ENCODE assay signal across 23 cellular contexts in genomic region chr2:179270689-179271088, GRCh38. TPM values are rescaled to one million over a fixed set of nuclear protein-coding genes. Genes with fewer than 3 reads are reported as not detected.
DNase-seq lines count a peak whose midpoint lies in the region; ATAC-seq, FAIRE-seq and TF ChIP-seq lines count a peak whose summit lies in the region.
"Had no signal": no experiment of that assay in that cellular context is flagged by ENCODE, and none has a peak within 500 bp of the region (broad histone marks: within the 10 kb centered on the region; RNA-seq: fewer than 3 reads in every experiment).

No MANE protein-coding gene starts in this region.

- H4K91ac ChIP-seq in trophoblast cell (ENCODE audit: low read depth, low read length): no peak overlapping the region

- FAIRE-seq in astrocyte (lab: Jason Lieb, UNC): peak; percentile 34
- FAIRE-seq: D721Med, HTR-8/SVneo had no signal

- H3K4me2 ChIP-seq in astrocyte (ENCODE audit: low read length) (no peak overlapping the region), trophoblast cell (ENCODE audit: low read length) (no peak overlapping the region)
- H3K4me2 ChIP-seq: GM23338, KMS-11 had no signal

- no peak overlapping the region for H3K18ac ChIP-seq in trophoblast cell (ENCODE audit: low read length)

- H3K79me1 ChIP-seq in trophoblast cell (ENCODE audit: low read length): peaks cover 10% of the 10 kb centered on the region

- H4K12ac ChIP-seq in trophoblast cell (ENCODE audit: low read depth, low read length): no peak overlapping the region

- H3K14ac ChIP-seq in trophoblast cell (ENCODE audit: low read length): peak overlapping the region; percentile 66

- peak overlapping the region; percentile 74 for H2AK5ac ChIP-seq in trophoblast cell (ENCODE audit: low read length)

- no peaks in the 10 kb centered on the region for H3K36me3 ChIP-seq in left ventricle myocardium inferior
- H3K36me3 ChIP-seq in astrocyte (ENCODE audit: insufficient read depth, low read length): no peaks in the 10 kb centered on the region
- H3K36me3 ChIP-seq in trophoblast cell (ENCODE audit: control insufficient read depth in 1 of 2, insufficient read depth in 2 of 2, low read length in 2 of 2): no peaks in the 10 kb centered on the region
- no peaks in the 10 kb centered on the region for H3K36me3 ChIP-seq in gastroesophageal sphincter
- H3K36me3 ChIP-seq: HAP-1 had no signal

- H3K27ac Mint-ChIP-seq in astrocyte (ENCODE audit: unreplicated experiment): no peak overlapping the region
- H3K27ac Mint-ChIP-seq: GM23338 had no signal

- no peak for TF ChIP-seq EP300 in gastroesophageal sphincter (IDR thresholded peaks at IDR 0.05)

- H3K9ac ChIP-seq in astrocyte (ENCODE audit: low read length) (no peak overlapping the region), trophoblast cell (ENCODE audit: low read length) (no peak overlapping the region)
- H3K9ac ChIP-seq: KMS-11 had no signal

- TF ChIP-seq POLR2A in gastroesophageal sphincter (IDR thresholded peaks at IDR 0.05): no peak

- no peak overlapping the region for H3K4me3 ChIP-seq in left ventricle myocardium inferior
- H3K4me3 ChIP-seq in astrocyte (ENCODE audit: insufficient read depth, low read depth, low read length): no peak overlapping the region
- no peak overlapping the region for H3K4me3 ChIP-seq in trophoblast cell (ENCODE audit: low read depth, low read length)
- no peak overlapping the region for H3K4me3 ChIP-seq in gastroesophageal sphincter
- H3K4me3 ChIP-seq: GM23338, HAP-1 had no signal

- peak overlapping the region; percentile 94 for H2BK12ac ChIP-seq in trophoblast cell (ENCODE audit: low read length)

- no peaks in the 10 kb centered on the region for H3K36me3 Mint-ChIP-seq in astrocyte (ENCODE audit: low read depth, unreplicated experiment)

- no peaks in the 10 kb centered on the region for H3K27me3 Mint-ChIP-seq in astrocyte (ENCODE audit: low read depth, unreplicated experiment)

- peak overlapping the region; percentile 80 for H2BK120ac ChIP-seq in trophoblast cell (ENCODE audit: insufficient read depth, low read length, poor library complexity)

- no peak for DNase-seq in left ventricle myocardium inferior
- DNase-seq in left ventricle myocardium superior: no peak
- DNase-seq in astrocyte (ENCODE audit: low read depth): no peak
- DNase-seq in trophoblast cell: no peak
- DNase-seq in NCI-H1694 (lab: John Stamatoyannopoulos, UW): no peak
- no peak for DNase-seq in central memory CD4-positive, alpha-beta T cell
- DNase-seq: 8988T, IMR-90, NCI-H1048, NCI-H1694 treated with DMSO at 0.1 percent for 48 hours, NCI-H2081, NCI-H226, NCI-H510A, SHP77 had no signal

- H3K4ac ChIP-seq in trophoblast cell (ENCODE audit: low read depth, low read length): no peak overlapping the region

- peak overlapping the region; percentile 21 for H2BK5ac ChIP-seq in trophoblast cell (ENCODE audit: low read depth, low read length, poor library complexity)

- H4K20me1 ChIP-seq in astrocyte (ENCODE audit: insufficient read depth, low read length): no peaks in the 10 kb centered on the region

- H3K79me2 ChIP-seq in astrocyte (ENCODE audit: insufficient read depth, low read length) (no peaks in the 10 kb centered on the region), trophoblast cell (ENCODE audit: control insufficient read depth, insufficient read depth, low read length, poor library complexity) (peaks cover 1% of the 10 kb centered on the region)

- ATAC-seq in left ventricle myocardium superior (no peak), GM18861 (IDR thresholded peaks at IDR 0.05; ENCODE audit: unreplicated experiment) (no peak), gastroesophageal sphincter (no peak)
- ATAC-seq: GM23338, Panc1 had no signal

- no peak overlapping the region for H3K23ac ChIP-seq in trophoblast cell (ENCODE audit: low read length)

- TF ChIP-seq CTCF in left ventricle myocardium inferior (IDR thresholded peaks at IDR 0.05; ENCODE audit: borderline replicate concordance) (no peak), astrocyte (IDR thresholded peaks at IDR 0.05; ENCODE audit: insufficient read depth, low read depth, low read length) (no peak), gastroesophageal sphincter (IDR thresholded peaks at IDR 0.05) (no peak)

- peaks cover 21% of the 10 kb centered on the region for H3K4me1 Mint-ChIP-seq in astrocyte (ENCODE audit: low read depth, unreplicated experiment)

- peak overlapping the region; percentile 79 for H3K27ac ChIP-seq in left ventricle myocardium inferior (replicated peaks)
- H3K27ac ChIP-seq in astrocyte (ENCODE audit: low read depth, low read length): no peak overlapping the region
- no peak overlapping the region for H3K27ac ChIP-seq in trophoblast cell (ENCODE audit: low read depth, low read length)
- H3K27ac ChIP-seq in gastroesophageal sphincter: peak overlapping the region in 2 of 4 donors; percentile 8 to 20
- H3K27ac ChIP-seq: KMS-11, RWPE1 had no signal

- no peak overlapping the region for H4K8ac ChIP-seq in trophoblast cell (ENCODE audit: low read depth, low read length)

- intact Hi-C loops in left ventricle myocardium inferior (cut with micrococcal nuclease): no loop called here
- intact Hi-C loops in left ventricle myocardium superior (cut with micrococcal nuclease): no loop called here

- H3K4me1 ChIP-seq in left ventricle myocardium inferior (peaks cover 14% of the 10 kb centered on the region), astrocyte (ENCODE audit: insufficient read depth, low read length) (peaks cover 12% of the 10 kb centered on the region), trophoblast cell (ENCODE audit: control insufficient read depth in 1 of 2, insufficient read depth in 2 of 2, low read length in 2 of 2) (peaks cover 4 to 8% of the 10 kb centered on the region in 2 experiments), gastroesophageal sphincter (peaks cover 6 to 32% (median 9%) of the 10 kb centered on the region in 3 donors)
- H3K4me1 ChIP-seq: HAP-1 had no signal

- H3K27me3 ChIP-seq in left ventricle myocardium inferior (ENCODE audit: low read depth) (no peaks in the 10 kb centered on the region), astrocyte (ENCODE audit: insufficient read depth, low read length) (no peaks in the 10 kb centered on the region), trophoblast cell (ENCODE audit: insufficient read depth, low read length) (no peaks in the 10 kb centered on the region), gastroesophageal sphincter (no peaks in the 10 kb centered on the region)

- no CpG with 5 or more reads among the region's 2 CpGs for WGBS in trophoblast cell (ENCODE audit: extremely low coverage, insufficient coverage, insufficient read length)
- WGBS in gastroesophageal sphincter (ENCODE audit: low coverage in 1 of 2), 2 donors: 94 to 100% methylated on average over 1 to 2 of the region's 2 CpGs

- H3K9me3 Mint-ChIP-seq in astrocyte (ENCODE audit: unreplicated experiment): no peaks in the 10 kb centered on the region
- H3K9me3 Mint-ChIP-seq: GM23338 had no signal

- no peaks in the 10 kb centered on the region for H3K9me3 ChIP-seq in left ventricle myocardium inferior (replicated peaks)
- no peaks in the 10 kb centered on the region for H3K9me3 ChIP-seq in astrocyte (ENCODE audit: insufficient read depth, low read depth, low read length)
- no peaks in the 10 kb centered on the region for H3K9me3 ChIP-seq in trophoblast cell (ENCODE audit: insufficient read depth, low read depth, low read length)
- no peaks in the 10 kb centered on the region for H3K9me3 ChIP-seq in gastroesophageal sphincter
- H3K9me3 ChIP-seq: HAP-1 had no signal

- no peak overlapping the region for H3K4me3 Mint-ChIP-seq in astrocyte (ENCODE audit: unreplicated experiment)
- H3K4me3 Mint-ChIP-seq: GM23338 had no signal

- no peak overlapping the region for H2AFZ ChIP-seq in astrocyte (ENCODE audit: low read depth, low read length)
- no peak overlapping the region for H2AFZ ChIP-seq in trophoblast cell (ENCODE audit: insufficient read depth, low read length, poor library complexity)
- H2AFZ ChIP-seq: GM23338 had no signal

RNA-seq across cellular contexts. Expression of gene SESTD1, which starts 6.1 kb away (rescaled TPM):
- total RNA-seq in left ventricle myocardium inferior: 33.7 TPM
- 33.7 TPM for total RNA-seq in left ventricle myocardium superior
- 19.4 and 21.9 TPM in 2 replicates for total RNA-seq in astrocyte
- polyA plus RNA-seq in trophoblast cell (2013): 84.1 and 90.7 TPM in 2 replicates
- 100 to 1,000 TPM in 1 of 4 donors, 10 to 100 TPM in 3; 47.9 to 103 (median 68.5) TPM for total RNA-seq in gastroesophageal sphincter
